In the genomic region with DNA sequence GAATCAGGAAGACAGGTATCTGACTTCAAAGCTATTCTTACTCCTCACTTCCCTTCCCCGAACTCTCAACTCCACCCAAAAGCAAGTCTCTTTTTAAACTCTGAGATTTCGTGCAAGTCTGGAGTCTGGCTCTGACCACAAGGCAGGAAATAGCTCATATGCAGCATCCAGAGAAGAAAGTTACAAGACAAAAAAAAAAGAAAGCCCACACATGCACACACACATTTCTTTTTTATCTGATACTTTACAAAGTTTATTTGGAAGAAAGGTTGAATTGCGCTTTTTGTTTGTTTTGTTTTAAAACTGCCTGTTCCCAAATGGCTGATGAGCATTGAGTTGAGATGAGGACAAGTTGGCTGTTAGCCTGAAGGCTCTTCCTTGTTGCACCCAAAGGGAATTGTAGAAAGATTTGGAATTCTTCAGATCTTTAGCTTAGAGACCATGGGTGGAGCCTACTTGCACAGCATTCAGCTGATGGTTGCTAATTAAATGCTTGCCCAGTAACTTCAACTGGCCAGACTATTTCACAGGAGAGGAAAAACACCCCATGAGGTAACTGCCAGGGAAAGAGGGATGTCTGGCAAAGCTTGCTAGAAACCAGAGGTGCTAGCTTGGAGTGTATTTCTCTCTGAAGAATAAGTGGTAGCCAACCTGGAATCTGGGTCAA, we compare ENCODE assay signal across 8 cellular contexts.
DNase-seq lines count a peak whose midpoint lies in the region; ATAC-seq and TF ChIP-seq lines count a peak whose summit lies in the region.

No MANE protein-coding gene starts in this region.

- peaks cover 59% of the 10 kb centered on the region for H3K4me1 Mint-ChIP-seq in stimulated activated naive CD8-positive, alpha-beta T cell treated with anti-CD3 and anti-CD28 coated beads, Interleukin-15, amount 100 ng/mL, for 72 hours

- H3K9me2 ChIP-seq in PC-3 (replicated peaks; ENCODE audit: low read length), result no peaks in the 10 kb centered on the region

- no peak overlapping the region for H2AFZ ChIP-seq in PC-3 (ENCODE audit: low read length)

- H3K27ac Mint-ChIP-seq in stimulated activated naive CD8-positive, alpha-beta T cell treated with anti-CD3 and anti-CD28 coated beads, Interleukin-15, amount 100 ng/mL, for 72 hours, result peak overlapping the region; percentile 92 to 96

- H3K9ac ChIP-seq in PC-3 (ENCODE audit: low read length), result no peak overlapping the region

- no peaks in the 10 kb centered on the region for H3K79me2 ChIP-seq in PC-3 (ENCODE audit: low read length)

- no TSS peak for BruUV-seq in PC-3 (replicated peaks; lab: Mats Ljungman, UMichigan)

- WGBS in heart right ventricle, 2 donors, result 30 to 52% methylated on average over 3 of the region's 3 CpGs

- POLR2A ChIA-PET in PC-3 (lab: Charles Lee; ENCODE audit: unreplicated experiment), result no interaction called here

- H4K20me1 ChIP-seq in PC-3 (ENCODE audit: low read length), result no peaks in the 10 kb centered on the region

- H3K9me3 Mint-ChIP-seq in stimulated activated naive CD8-positive, alpha-beta T cell treated with anti-CD3 and anti-CD28 coated beads, Interleukin-15, amount 100 ng/mL, for 72 hours, result peaks cover 10 to 13% of the 10 kb centered on the region in 2 donors

- H3K4me1 ChIP-seq in heart right ventricle, result peaks cover 3 to 62% (median 35%) of the 10 kb centered on the region in 9 donors
- H3K4me1 ChIP-seq in PC-3 (ENCODE audit: insufficient read depth, low read length), result no peaks in the 10 kb centered on the region

- H3K4me3 Mint-ChIP-seq in stimulated activated naive CD8-positive, alpha-beta T cell treated with anti-CD3 and anti-CD28 coated beads, Interleukin-15, amount 100 ng/mL, for 72 hours, result peak overlapping the region; percentile 64 to 66

- peak overlapping the region in 2 of 10 donors; percentile 3 to 8 for H3K4me3 ChIP-seq in heart right ventricle
- H3K4me3 ChIP-seq in PC-3 (ENCODE audit: low read length), result no peak overlapping the region

- H3K4me2 ChIP-seq in PC-3 (ENCODE audit: low read length), result no peak overlapping the region

- peak overlapping the region; percentile 11 to 76 (median 36) for H3K27ac ChIP-seq in heart right ventricle
- H3K27ac ChIP-seq in PC-3 (ENCODE audit: low read length), result no peak overlapping the region

- CTCF ChIA-PET in PC-3 (lab: Charles Lee), result no interaction called here

- H3K9me3 ChIP-seq in heart right ventricle (no peaks in the 10 kb centered on the region), PC-3 (ENCODE audit: low read length) (no peaks in the 10 kb centered on the region)

- intact Hi-C loops in heart right ventricle (cut with DNase I) (no loop called here), PC-3 (cut with micrococcal nuclease) (no loop called here)

- H3K27me3 ChIP-seq in heart right ventricle (no peaks in the 10 kb centered on the region), PC-3 (ENCODE audit: low read length) (peaks cover 8% of the 10 kb centered on the region; the same call in 1 of the 2 replicates)

- H3K36me3 ChIP-seq in heart right ventricle, result no peaks in the 10 kb centered on the region
- no peaks in the 10 kb centered on the region for H3K36me3 ChIP-seq in PC-3 (ENCODE audit: low read depth, low read length)

- H3K27me3 Mint-ChIP-seq in stimulated activated naive CD8-positive, alpha-beta T cell treated with anti-CD3 and anti-CD28 coated beads, Interleukin-15, amount 100 ng/mL, for 72 hours, result no peaks in the 10 kb centered on the region

- ATAC-seq in GM19023 (IDR thresholded peaks at IDR 0.05; ENCODE audit: unreplicated experiment) (peak; percentile 96), HG03095 (IDR thresholded peaks at IDR 0.05; ENCODE audit: unreplicated experiment) (peak; percentile 98), heart right ventricle (peak; percentile 70 to 94 (median 86)), PC-3 (no peak)
- peak; percentile 96 for ATAC-seq in stimulated activated naive CD8-positive, alpha-beta T cell treated with anti-CD3 and anti-CD28 coated beads, Interleukin-15, amount 100 ng/mL, for 72 hours

- peak; percentile 75 for DNase-seq in AG08395 (ENCODE audit: low spot score)
- peak; percentile 21 for DNase-seq in activated CD4-positive, alpha-beta T cell treated with anti-CD3 and anti-CD28 coated beads, Interleukin-2, amount 50 U/mL, for 1 hour
- DNase-seq in heart right ventricle, result peak in 1 of 2 donors; percentile 58
- peak; percentile 34 to 53 for DNase-seq in stimulated activated naive CD8-positive, alpha-beta T cell treated with anti-CD3 and anti-CD28 coated beads, Interleukin-15, amount 100 ng/mL, for 72 hours
- no peak for DNase-seq in PC-3
- DNase-seq in dermis blood vessel endothelial cell, result no peak

- TF ChIP-seq CTCF in heart right ventricle (IDR thresholded peaks at IDR 0.05) (no peak), PC-3 (conservative IDR thresholded peaks at IDR 0.05; ENCODE audit: low read depth, low read length) (no peak)

- no peaks in the 10 kb centered on the region for H3F3A ChIP-seq in PC-3 (ENCODE audit: low read length, unreplicated experiment)

Comparison
In these comparisons a context has a peak if more than half of its experiments do, and no peak if none do; other contexts are left out.
1. DNase-seq: peak in AG08395 (single experiment), activated CD4-positive, alpha-beta T cell treated with anti-CD3 and anti-CD28 coated beads, Interleukin-2, amount 50 U/mL, for 1 hour (single experiment) and stimulated activated naive CD8-positive, alpha-beta T cell treated with anti-CD3 and anti-CD28 coated beads, Interleukin-15, amount 100 ng/mL, for 72 hours (2 of 2); none in PC-3 (single experiment) and dermis blood vessel endothelial cell (single experiment).